ENCODE assay signal across 10 cellular contexts in the genomic region with DNA sequence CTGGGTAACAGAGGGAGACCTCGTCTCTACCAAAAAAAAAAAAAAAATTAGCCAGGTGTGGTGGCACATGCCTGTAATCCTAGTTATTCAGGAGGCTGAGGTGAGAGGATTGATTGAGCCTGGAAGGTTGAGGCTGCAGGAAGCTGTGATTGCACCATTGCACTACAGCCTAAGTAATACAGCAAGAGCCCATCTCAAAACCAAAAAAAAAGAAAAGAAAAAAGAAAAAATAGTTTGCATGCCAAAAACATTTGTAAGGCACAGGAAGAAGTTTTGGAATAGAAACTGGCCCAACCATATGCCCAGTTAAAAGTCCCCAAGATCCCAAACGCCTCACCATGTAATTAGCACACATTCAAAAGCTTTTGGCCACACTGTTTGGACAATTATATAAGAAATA. TPM values are rescaled to one million over a fixed set of nuclear protein-coding genes. Genes with fewer than 3 reads are reported as not detected.
"Had no signal": no experiment of that assay in that cellular context is flagged by ENCODE, and none has a peak within 500 bp of the region (broad histone marks: within the 10 kb centered on the region; RNA-seq: fewer than 3 reads in every experiment).

No MANE protein-coding gene starts in this region.

- H2AFZ ChIP-seq: GM23338 had no signal

- H3K4me3 ChIP-seq: GM23338, K562 had no signal

- H3K4me2 ChIP-seq: GM23338 had no signal

- ATAC-seq: GM23338, HCT116, K562 had no signal

- DNase-seq: H9, HFFc6, IMR-90, KG1 had no signal

- FAIRE-seq: H1, H54, HTR-8/SVneo, K562 had no signal

RNA-seq across cellular contexts. Expression of gene ACOXL, which starts 13.4 kb away (rescaled TPM):
- total RNA-seq: HFFc6, IMR-90 had no signal
- polyA plus RNA-seq: IMR-90 had no signal
